9 cellular contexts compared by ENCODE assay signal in genomic region chr1:61056674-61057439, GRCh38. TPM values are rescaled to one million over a fixed set of nuclear protein-coding genes. Genes with fewer than 3 reads are reported as not detected.
DNase-seq lines count a peak whose midpoint lies in the region; ATAC-seq, FAIRE-seq and TF ChIP-seq lines count a peak whose summit lies in the region.
"Had no signal": no experiment of that assay in that cellular context is flagged by ENCODE, and none has a peak within 500 bp of the region (broad histone marks: within the 10 kb centered on the region; RNA-seq: fewer than 3 reads in every experiment).

No MANE protein-coding gene starts in this region.

- peak overlapping the region; percentile 83 for H2AFZ ChIP-seq in endothelial cell of umbilical vein (ENCODE audit: low read depth, low read length)

- WGBS in mesodermal cell (ENCODE audit: insufficient coverage in 2 of 2), 2 experiments: 2 to 7% methylated on average over 14 to 17 of the region's 49 CpGs
- WGBS in testis, 2 donors: 1% methylated on average over 42 to 49 of the region's 49 CpGs

- TF ChIP-seq POLR2A in endothelial cell of umbilical vein (IDR thresholded peaks at IDR 0.05; ENCODE audit: low read depth, low read length) (no peak), testis (IDR thresholded peaks at IDR 0.05) (no peak)

- no peaks in the 10 kb centered on the region for H4K20me1 ChIP-seq in endothelial cell of umbilical vein (replicated peaks; ENCODE audit: control insufficient read depth, extremely low read depth, insufficient read depth, low read length)

- dilution Hi-C loops in endothelial cell of umbilical vein (cut with MboI; ENCODE audit: extremely low pct_ligation_motif_present, low sequenced_read_pairs): no loop called here

- DNase-seq in ELF-1 (ENCODE audit: low read depth, low spot score) (peak; percentile 27), NCI-H2029 treated with DMSO at 0.1 percent for 48 hours (lab: John Stamatoyannopoulos, UW) (peak; percentile 86), endothelial cell of umbilical vein (ENCODE audit: low read depth, low spot score) (peak; percentile 74), testis (peak; percentile 76), GM19238 (ENCODE audit: insufficient read length, low spot score) (no peak)
- peak; percentile 27 to 38 for DNase-seq in activated CD4-positive, alpha-beta T cell treated with anti-CD3 and anti-CD28 coated beads, Interleukin-2, amount 50 U/mL, for 4 hours

- CTCF ChIA-PET in endothelial cell of umbilical vein (lab: Charles Lee): interaction anchor here (0.9 to 1.6 kb wide), 6 partner anchors 21 to 796 kb away, joined by 4 to 9 read pairs (median 4); no protein-coding TSS in a partner anchor

- peak; percentile 81 for FAIRE-seq in endothelial cell of umbilical vein (lab: Jason Lieb, UNC)
- FAIRE-seq: TTC549 had no signal

- H3K36me3 ChIP-seq in endothelial cell of umbilical vein (ENCODE audit: control insufficient read depth in 2 of 2, extremely low read depth in 1 of 2, insufficient read depth in 2 of 2, low read length in 2 of 2): no peaks in the 10 kb centered on the region
- H3K36me3 ChIP-seq in mesodermal cell (ENCODE audit: control insufficient read depth, insufficient read depth, low read length): no peaks in the 10 kb centered on the region
- no peaks in the 10 kb centered on the region for H3K36me3 ChIP-seq in testis (ENCODE audit: low read depth, missing control alignments)

- no peaks in the 10 kb centered on the region for H3K9me3 ChIP-seq in endothelial cell of umbilical vein (replicated peaks; ENCODE audit: control insufficient read depth, insufficient read depth, low read length)
- no peaks in the 10 kb centered on the region for H3K9me3 ChIP-seq in mesodermal cell (ENCODE audit: control insufficient read depth, low read length)
- no peaks in the 10 kb centered on the region for H3K9me3 ChIP-seq in testis

- no peak for ATAC-seq in HG02885 (IDR thresholded peaks at IDR 0.05; ENCODE audit: poor library complexity, unreplicated experiment)

- no TSS peak for BruUV-seq in endothelial cell of umbilical vein (replicated peaks; lab: Mats Ljungman, UMichigan)

- TF ChIP-seq CTCF in endothelial cell of umbilical vein (IDR thresholded peaks at IDR 0.05; ENCODE audit: extremely low read depth in 1 of 2, insufficient read depth in 1 of 2, low read depth in 1 of 2, low read length in 2 of 2): no peak
- no peak for TF ChIP-seq CTCF in testis (IDR thresholded peaks at IDR 0.05)

- H3K27me3 ChIP-seq in endothelial cell of umbilical vein (ENCODE audit: control insufficient read depth in 2 of 2, insufficient read depth in 2 of 2, low read length in 2 of 2) (no peaks in the 10 kb centered on the region), testis (no peaks in the 10 kb centered on the region)

- H3K27ac ChIP-seq in endothelial cell of umbilical vein (ENCODE audit: insufficient read depth, low read depth, low read length): peak overlapping the region; percentile 45
- no peak overlapping the region for H3K27ac ChIP-seq in mesodermal cell (ENCODE audit: low read depth, low read length, severe bottlenecking)
- peak overlapping the region; percentile 71 to 96 for H3K27ac ChIP-seq in testis

- peak overlapping the region; percentile 63 for H3K9ac ChIP-seq in endothelial cell of umbilical vein (replicated peaks; ENCODE audit: extremely low read depth, insufficient read depth, low read length)

- POLR2A ChIA-PET in endothelial cell of umbilical vein (lab: Charles Lee): no interaction called here

- H3K4me3 ChIP-seq in endothelial cell of umbilical vein (replicated peaks in 1 of 3; ENCODE audit: insufficient read depth in 1 of 3, low read depth in 1 of 3, low read length in 3 of 3): peak overlapping the region; percentile 69 to 77 (median 75)
- H3K4me3 ChIP-seq in mesodermal cell (ENCODE audit: extremely low read depth, insufficient read depth, low read length, poor library complexity, severe bottlenecking): peak overlapping the region; percentile 37
- peak overlapping the region; percentile 69 to 79 for H3K4me3 ChIP-seq in testis

- intact Hi-C loops in endothelial cell of umbilical vein (cut with micrococcal nuclease) (loop anchor here (1.0 to 2.0 kb wide), 3 partner anchors 20 to 230 kb away; no protein-coding TSS in a partner anchor), testis (cut with DNase I; ENCODE audit: low total_unique reads) (no loop called here)

- no peaks in the 10 kb centered on the region for H3K79me2 ChIP-seq in endothelial cell of umbilical vein (ENCODE audit: control insufficient read depth, insufficient read depth, low read length)

- peak overlapping the region; percentile 81 for H3K4me2 ChIP-seq in endothelial cell of umbilical vein (ENCODE audit: insufficient read depth, low read length)

- H3K4me1 ChIP-seq in endothelial cell of umbilical vein (ENCODE audit: control insufficient read depth, extremely low read depth, insufficient read depth, low read length) (peaks cover 8% of the 10 kb centered on the region), mesodermal cell (ENCODE audit: control insufficient read depth, insufficient read depth, low read length, poor library complexity, severe bottlenecking) (peaks cover 4% of the 10 kb centered on the region), testis (peaks cover 41% of the 10 kb centered on the region)

- no peaks in the 10 kb centered on the region for H3K9me1 ChIP-seq in endothelial cell of umbilical vein (replicated peaks; ENCODE audit: control insufficient read depth, extremely low read depth, insufficient read depth, low read length)

TF ChIP-seq in endothelial cell of umbilical vein, 7 proteins besides CTCF, POLR2A, EP300 and RAD21:
- TF ChIP-seq MYC (IDR thresholded peaks at IDR 0.05; ENCODE audit: low read depth, low read length) (no peak), MAX (IDR thresholded peaks at IDR 0.05; ENCODE audit: insufficient read depth, insufficient read length) (peak; percentile 85), GATA2 (IDR thresholded peaks at IDR 0.05; ENCODE audit: insufficient read depth, insufficient read length, low read depth, low read length) (no peak), FOS (IDR thresholded peaks at IDR 0.05; ENCODE audit: borderline replicate concordance, insufficient read depth, low read length) (peak; percentile 35)

RNA-seq across cellular contexts. Expression of gene NFIA, which starts 25.5 kb away (rescaled TPM):
- total RNA-seq in endothelial cell of umbilical vein: 41.3 and 47.0 TPM in 2 replicates
- 25.5 and 31.2 TPM in 2 replicates for polyA plus RNA-seq in endothelial cell of umbilical vein
- polyA plus RNA-seq in endothelial cell of umbilical vein (2011; cell fraction: cytosol; rRNA removed): 15.5 and 15.8 TPM in 2 replicates
- 23.4 and 25.6 TPM in 2 replicates for polyA plus RNA-seq in endothelial cell of umbilical vein (2011; cell fraction: nucleus; rRNA removed)
- polyA plus RNA-seq in endothelial cell of umbilical vein (2012): 11.7 and 12.9 TPM in 2 replicates
- polyA minus RNA-seq in endothelial cell of umbilical vein: 85.6 and 92.4 TPM in 2 replicates
- polyA minus RNA-seq in endothelial cell of umbilical vein (2011; cell fraction: cytosol; rRNA and poly(A)+ RNA removed): 32.8 TPM
- 103 and 113 TPM in 2 replicates for polyA minus RNA-seq in endothelial cell of umbilical vein (2011; cell fraction: nucleus; rRNA and poly(A)+ RNA removed)
- polyA plus RNA-seq in mesodermal cell (2013, experiment 1 of 2): 1.2 TPM
- polyA plus RNA-seq in mesodermal cell (2013, experiment 2 of 2): 0.86 TPM
- 10 to 100 TPM; 53.5 to 78.9 TPM for total RNA-seq in testis
- 11.6 TPM for polyA plus RNA-seq in testis (ENCODE audit: insufficient read depth, low read depth, low replicate concordance)
